ENCODE assay signal across 26 cellular contexts in genomic region chr2:52210611-52211010, GRCh38.
DNase-seq lines count a peak whose midpoint lies in the region; ATAC-seq, FAIRE-seq and TF ChIP-seq lines count a peak whose summit lies in the region.
"Had no signal": no experiment of that assay in that cellular context is flagged by ENCODE, and none has a peak within 500 bp of the region (broad histone marks: within the 10 kb centered on the region; RNA-seq: fewer than 3 reads in every experiment).

No MANE protein-coding gene starts in this region.

- no peak overlapping the region for H2BK20ac ChIP-seq in IMR-90 (ENCODE audit: low read depth, low read length)

- H2BK120ac ChIP-seq in IMR-90 (ENCODE audit: low read depth, low read length), result no peak overlapping the region

- H3K36me3 ChIP-seq in IMR-90 (ENCODE audit: control insufficient read depth, insufficient read depth, low read length) (no peaks in the 10 kb centered on the region), SU-DHL-6 (ENCODE audit: low read length) (no peaks in the 10 kb centered on the region), kidney (ENCODE audit: control insufficient read depth in 1 of 2, insufficient read depth in 2 of 2, low read length in 2 of 2) (no peaks in the 10 kb centered on the region), body of pancreas (replicated peaks in 1 of 2; ENCODE audit: insufficient read depth in 1 of 2, low read depth in 2 of 2) (no peaks in the 10 kb centered on the region)
- H3K36me3 ChIP-seq: BLaER1 treated with 17β-estradiol and CSF1 and Interleukin-3, amounts not matched to agents 10 nM and 100 nM had no signal

- H3K9me3 Mint-ChIP-seq in mesothelial cell of epicardium, result peaks cover 3% of the 10 kb centered on the region

- no peak overlapping the region for H3K4me3 Mint-ChIP-seq in mesothelial cell of epicardium
- H3K4me3 Mint-ChIP-seq: B cell; CD4-positive, alpha-beta T cell; CD8-positive, alpha-beta T cell had no signal

- dilution Hi-C loops in IMR-90 (cut with HindIII; ENCODE audit: low sequenced_read_pairs, unreplicated experiment), result no loop called here

- no peak for TF ChIP-seq CTCF in IMR-90 (conservative IDR thresholded peaks at IDR 0.05; ENCODE audit: low read depth, low read length)
- no peak for TF ChIP-seq CTCF in SU-DHL-6 (IDR thresholded peaks at IDR 0.05; ENCODE audit: insufficient read depth, low read length, poor library complexity, severe bottlenecking)
- no peak for TF ChIP-seq CTCF in mesothelial cell of epicardium (IDR thresholded peaks at IDR 0.05; ENCODE audit: unreplicated experiment)
- no peak for TF ChIP-seq CTCF in kidney (IDR thresholded peaks at IDR 0.05; ENCODE audit: borderline replicate concordance, extremely low read depth, insufficient read depth)
- no peak for TF ChIP-seq CTCF in body of pancreas (IDR thresholded peaks at IDR 0.05)

- H3K56ac ChIP-seq in IMR-90 (ENCODE audit: extremely low read depth, insufficient read depth, low read length), result no peak overlapping the region

- H3K9me1 ChIP-seq in IMR-90 (ENCODE audit: insufficient read depth, low read length), result no peaks in the 10 kb centered on the region

- H3K27ac ChIP-seq in IMR-90 (ENCODE audit: insufficient read depth, low read length) (no peak overlapping the region), SU-DHL-6 (ENCODE audit: low read depth, low read length) (no peak overlapping the region), kidney (ENCODE audit: low read depth in 2 of 2, low read length in 2 of 2) (no peak overlapping the region), body of pancreas (no peak overlapping the region)
- H3K27ac ChIP-seq: 22Rv1; A549; BLaER1 treated with 17β-estradiol and CSF1 and Interleukin-3, amounts not matched to agents 10 nM and 100 nM; C4-2B had no signal

- no peaks in the 10 kb centered on the region for H3K9me3 ChIP-seq in IMR-90 (ENCODE audit: control insufficient read depth, insufficient read depth, low read length)
- no peaks in the 10 kb centered on the region for H3K9me3 ChIP-seq in SU-DHL-6 (ENCODE audit: insufficient read depth, low read length)
- H3K9me3 ChIP-seq in kidney (ENCODE audit: control insufficient read depth in 1 of 2, low read length in 2 of 2), result no peaks in the 10 kb centered on the region
- H3K9me3 ChIP-seq in body of pancreas, result no peaks in the 10 kb centered on the region
- H3K9me3 ChIP-seq: A549; BLaER1 treated with 17β-estradiol and CSF1 and Interleukin-3, amounts not matched to agents 10 nM and 100 nM had no signal

- H3K27ac Mint-ChIP-seq in mesothelial cell of epicardium, result peak overlapping the region; percentile 13
- H3K27ac Mint-ChIP-seq: B cell; CD4-positive, alpha-beta T cell; CD8-positive, alpha-beta T cell had no signal

- no peaks in the 10 kb centered on the region for H3F3A ChIP-seq in SU-DHL-6 (ENCODE audit: insufficient read depth)

- CTCF ChIA-PET in IMR-90 (lab: Yijun Ruan, JAX), result no interaction called here

- H2AK5ac ChIP-seq in IMR-90 (ENCODE audit: low read depth, low read length), result no peak overlapping the region

- ATAC-seq in IMR-90 (ENCODE audit: low read depth) (no peak), body of pancreas (no peak)
- ATAC-seq: A549; CD8-positive, alpha-beta T cell; GM12878 had no signal

- no peak for TF ChIP-seq RAD21 in IMR-90 (IDR thresholded peaks at IDR 0.05; ENCODE audit: low read length)

- FAIRE-seq in kidney (lab: Jason Lieb, UNC), result no peak
- FAIRE-seq: A549, GM12878, GM12892, GM18507 had no signal

- H2BK15ac ChIP-seq in IMR-90 (ENCODE audit: low read depth, low read length), result no peak overlapping the region

- H3K36me3 Mint-ChIP-seq in mesothelial cell of epicardium, result no peaks in the 10 kb centered on the region
- H3K36me3 Mint-ChIP-seq: CD8-positive, alpha-beta T cell had no signal

- no peak overlapping the region for H2AK9ac ChIP-seq in IMR-90 (replicated peaks; ENCODE audit: low read depth, low read length, poor library complexity)

- POLR2A ChIA-PET in IMR-90 (lab: Charles Lee; ENCODE audit: unreplicated experiment), result no interaction called here

- DNase-seq in COLO829 (ENCODE audit: low spot score) (peak; percentile 72), IMR-90 (peak; percentile 42), mesothelial cell of epicardium (ENCODE audit: low spot score in 2 of 2, unreplicated experiment in 2 of 2) (no peak), kidney (no peak), NCI-H1105 (lab: John Stamatoyannopoulos, UW) (no peak), body of pancreas (no peak)
- DNase-seq: AML-193; CD4-positive, alpha-beta T cell; CD8-positive, alpha-beta T cell; COR-L47; DMS 273 treated with DMSO at 0.1 percent for 48 hours; DMS153; DMS53; DMS79; DND-41; EL; GDM1 had no signal

- H3K4me1 ChIP-seq in IMR-90 (ENCODE audit: control insufficient read depth, insufficient read depth, low read length), result no peaks in the 10 kb centered on the region
- no peaks in the 10 kb centered on the region for H3K4me1 ChIP-seq in kidney (ENCODE audit: control insufficient read depth in 1 of 2, insufficient read depth in 1 of 2, low read depth in 1 of 2, low read length in 2 of 2)
- no peaks in the 10 kb centered on the region for H3K4me1 ChIP-seq in body of pancreas
- H3K4me1 ChIP-seq: A549 had no signal

- no TSS peak for BruUV-seq in IMR-90 (replicated peaks; lab: Mats Ljungman, UMichigan)

- WGBS in IMR-90 (ENCODE audit: extremely low coverage in 2 of 2, insufficient read length in 1 of 2), 2 experiments, result no CpG with 5 or more reads among the region's 2 CpGs
- 58 to 75% methylated on average over 2 of the region's 2 CpGs for WGBS in body of pancreas, 2 donors

- in situ Hi-C loops in IMR-90 (cut with MboI; ENCODE audit: low sequenced_read_pairs), result no loop called here

- H4K20me1 ChIP-seq in IMR-90 (ENCODE audit: insufficient read depth, low read length), result no peaks in the 10 kb centered on the region
- no peaks in the 10 kb centered on the region for H4K20me1 ChIP-seq in SU-DHL-6 (ENCODE audit: low read depth, low read length)
- H4K20me1 ChIP-seq: BLaER1 treated with 17β-estradiol and CSF1 and Interleukin-3, amounts not matched to agents 10 nM and 100 nM had no signal

- no peak overlapping the region for H4K5ac ChIP-seq in IMR-90 (ENCODE audit: low read depth, low read length)

- H3K4me1 Mint-ChIP-seq in mesothelial cell of epicardium, result peaks cover 16% of the 10 kb centered on the region
- H3K4me1 Mint-ChIP-seq: B cell had no signal

- H2AFZ ChIP-seq in IMR-90 (replicated peaks; ENCODE audit: low read length, poor library complexity), result no peak overlapping the region
- H2AFZ ChIP-seq in SU-DHL-6 (ENCODE audit: low read depth, low read length, severe bottlenecking), result peak overlapping the region; percentile 75

- H4K8ac ChIP-seq in IMR-90 (ENCODE audit: low read depth in 2 of 2, low read length in 2 of 2), result no peak overlapping the region

- H3K79me1 ChIP-seq in IMR-90 (ENCODE audit: low read depth in 1 of 2, low read length in 2 of 2), result no peaks in the 10 kb centered on the region

- H3K18ac ChIP-seq in IMR-90 (ENCODE audit: low read depth, low read length), result no peak overlapping the region

- no peak overlapping the region for H3K14ac ChIP-seq in IMR-90 (replicated peaks; ENCODE audit: low read depth, low read length)

- no peaks in the 10 kb centered on the region for H3K79me2 ChIP-seq in SU-DHL-6 (ENCODE audit: insufficient read depth, low read length)

- H3K9me2 ChIP-seq in SU-DHL-6 (replicated peaks; ENCODE audit: insufficient read depth, low read length), result no peaks in the 10 kb centered on the region

- H3K4me2 ChIP-seq in IMR-90 (ENCODE audit: low read depth, low read length) (no peak overlapping the region), SU-DHL-6 (ENCODE audit: low read depth, low read length, poor library complexity, severe bottlenecking) (no peak overlapping the region)
- H3K4me2 ChIP-seq: A549; BLaER1 treated with 17β-estradiol and CSF1 and Interleukin-3, amounts not matched to agents 10 nM and 100 nM had no signal

- H3K27me3 ChIP-seq in IMR-90 (ENCODE audit: control insufficient read depth, insufficient read depth, low read length), result no peaks in the 10 kb centered on the region
- H3K27me3 ChIP-seq in SU-DHL-6 (ENCODE audit: low read length), result no peaks in the 10 kb centered on the region
- H3K27me3 ChIP-seq in body of pancreas, result no peaks in the 10 kb centered on the region
- H3K27me3 ChIP-seq: BLaER1 treated with 17β-estradiol and CSF1 and Interleukin-3, amounts not matched to agents 10 nM and 100 nM had no signal

- H3K9ac ChIP-seq in IMR-90 (ENCODE audit: low read depth, low read length), result no peak overlapping the region
- H3K9ac ChIP-seq in SU-DHL-6 (ENCODE audit: low read length), result no peak overlapping the region
- no peak overlapping the region for H3K9ac ChIP-seq in kidney (ENCODE audit: low read length in 2 of 2)
- H3K9ac ChIP-seq: BLaER1 treated with 17β-estradiol and CSF1 and Interleukin-3, amounts not matched to agents 10 nM and 100 nM had no signal

- no peak overlapping the region for H3K23ac ChIP-seq in IMR-90 (ENCODE audit: low read depth, low read length)

- intact Hi-C loops in IMR-90 (cut with micrococcal nuclease), result no loop called here
- intact Hi-C loops in kidney (cut with DNase I), result no loop called here
- intact Hi-C loops in body of pancreas (cut with DNase I), result no loop called here

- H4K91ac ChIP-seq in IMR-90 (ENCODE audit: insufficient read depth, low read depth, low read length), result no peak overlapping the region

- no peak overlapping the region for H3K4ac ChIP-seq in IMR-90 (ENCODE audit: low read depth, low read length)

- TF ChIP-seq POLR2A in IMR-90 (IDR thresholded peaks at IDR 0.05; ENCODE audit: low read depth, low read length) (no peak), body of pancreas (IDR thresholded peaks at IDR 0.05) (no peak)

- H3K27me3 Mint-ChIP-seq in mesothelial cell of epicardium (ENCODE audit: low read depth), result no peaks in the 10 kb centered on the region
- H3K27me3 Mint-ChIP-seq: B cell; CD4-positive, alpha-beta T cell had no signal

- no peak overlapping the region for H3K4me3 ChIP-seq in IMR-90 (ENCODE audit: insufficient read depth, low read depth, low read length)
- H3K4me3 ChIP-seq in SU-DHL-6 (ENCODE audit: insufficient read depth, low read length, poor library complexity, severe bottlenecking), result no peak overlapping the region
- no peak overlapping the region for H3K4me3 ChIP-seq in kidney (ENCODE audit: low read length in 2 of 2)
- no peak overlapping the region for H3K4me3 ChIP-seq in body of pancreas
- H3K4me3 ChIP-seq: A549; BLaER1 treated with 17β-estradiol and CSF1 and Interleukin-3, amounts not matched to agents 10 nM and 100 nM; GM12878 had no signal

- no peak overlapping the region for H2BK5ac ChIP-seq in IMR-90 (ENCODE audit: low read depth, low read length, poor library complexity, severe bottlenecking)

TF ChIP-seq in IMR-90, 13 proteins besides CTCF, POLR2A, EP300 and RAD21:
- no peak for TF ChIP-seq RCOR1 (IDR thresholded peaks at IDR 0.05; ENCODE audit: insufficient replicate concordance, low read length)
- TF ChIP-seq BHLHE40 (IDR thresholded peaks at IDR 0.05; ENCODE audit: low read depth, low read length), result peak; percentile 18; the same call in 1 of the 2 replicates

Comparison
In these comparisons a context has a peak if more than half of its experiments do, and no peak if none do; other contexts are left out.
1. DNase-seq: peak in COLO829 (single experiment) and IMR-90 (single experiment); none in mesothelial cell of epicardium (0 of 2), kidney (single experiment), NCI-H1105 (single experiment) and body of pancreas (0 of 4).